ENCODE assay signal across 11 cellular contexts in genomic region chr12:65189028-65189718, GRCh38. TPM values are rescaled to one million over a fixed set of nuclear protein-coding genes. Genes with fewer than 3 reads are reported as not detected.
DNase-seq lines count a peak whose midpoint lies in the region; ATAC-seq and TF ChIP-seq lines count a peak whose summit lies in the region.
"Had no signal": no experiment of that assay in that cellular context is flagged by ENCODE, and none has a peak within 500 bp of the region (broad histone marks: within the 10 kb centered on the region; RNA-seq: fewer than 3 reads in every experiment).

No MANE protein-coding gene starts in this region.

- no peak overlapping the region for H3K4me2 ChIP-seq in osteoblast (ENCODE audit: insufficient read depth, low read length)

- H3K4me3 ChIP-seq in GM06990 (replicated peaks; ENCODE audit: low read depth, low read length) = no peak overlapping the region
- H3K4me3 ChIP-seq in osteoblast (ENCODE audit: insufficient read depth, low read length) = no peak overlapping the region

- no peak for TF ChIP-seq CTCF in GM06990 (IDR thresholded peaks at IDR 0.05; ENCODE audit: insufficient read depth, low read length, poor library complexity, severe bottlenecking)
- TF ChIP-seq CTCF in osteoblast (IDR thresholded peaks at IDR 0.05; ENCODE audit: extremely low read depth, low read depth, low read length) = no peak

- peak; percentile 95 for ATAC-seq in GM19372 (IDR thresholded peaks at IDR 0.05; ENCODE audit: low read depth, unreplicated experiment)
- ATAC-seq in HG02840 (IDR thresholded peaks at IDR 0.05; ENCODE audit: low FRiP score, unreplicated experiment) = peak; percentile 94
- ATAC-seq in HG03571 (IDR thresholded peaks at IDR 0.05; ENCODE audit: unreplicated experiment) = peak; percentile 95

- peaks cover 33% of the 10 kb centered on the region for H3K36me3 Mint-ChIP-seq in activated naive CD4-positive, alpha-beta T cell treated with anti-CD3 and anti-CD28 coated beads for 36 hours (ENCODE audit: low read depth)

- peaks cover 58% of the 10 kb centered on the region for H3K4me1 Mint-ChIP-seq in activated naive CD4-positive, alpha-beta T cell treated with anti-CD3 and anti-CD28 coated beads for 36 hours (ENCODE audit: low read depth)

- peaks cover 26% of the 10 kb centered on the region for H4K20me1 ChIP-seq in osteoblast (ENCODE audit: insufficient read depth, low read length)

- peaks cover 2% of the 10 kb centered on the region for H3K9me3 Mint-ChIP-seq in activated naive CD4-positive, alpha-beta T cell treated with anti-CD3 and anti-CD28 coated beads for 36 hours

- H3K9me3 ChIP-seq in osteoblast (ENCODE audit: low read depth, low read length) = no peaks in the 10 kb centered on the region

- intact Hi-C loops in activated naive CD4-positive, alpha-beta T cell treated with anti-CD3 and anti-CD28 coated beads for 36 hours (cut with micrococcal nuclease) = loop anchor here (2.0 kb wide), 1 partner anchor 16 kb away; no protein-coding TSS in a partner anchor

- H3K4me1 ChIP-seq in osteoblast (ENCODE audit: insufficient read depth, low read length) = no peaks in the 10 kb centered on the region

- CTCF ChIA-PET in activated naive CD4-positive, alpha-beta T cell treated with anti-CD3 and anti-CD28 coated beads for 36 hours (lab: Charles Lee) = no interaction called here

- peaks cover 74% of the 10 kb centered on the region for H3K79me2 ChIP-seq in osteoblast (ENCODE audit: insufficient read depth, low read length)

- H3K27me3 ChIP-seq in GM06990 (replicated peaks; ENCODE audit: control insufficient read depth, insufficient read depth, low read length) = no peaks in the 10 kb centered on the region
- no peaks in the 10 kb centered on the region for H3K27me3 ChIP-seq in osteoblast (ENCODE audit: insufficient read depth, low read length)

- DNase-seq in GM06990 (ENCODE audit: extremely low read depth, insufficient read length) (peak; percentile 33), osteoblast (ENCODE audit: insufficient read length, low spot score, missing footprints) (no peak), NCI-H82 (lab: John Stamatoyannopoulos, UW) (no peak)
- DNase-seq in activated CD8-positive, alpha-beta memory T cell treated with anti-CD3 and anti-CD28 coated beads, Interleukin-2, amount 50 U/mL, for 4 hours = no peak
- DNase-seq in activated naive CD4-positive, alpha-beta T cell treated with anti-CD3 and anti-CD28 coated beads for 36 hours = no peak
- DNase-seq: activated CD4-positive, alpha-beta T cell treated with anti-CD3 and anti-CD28 coated beads for 1 hour; Kasumi-1; NK-92 treated with Interleukin-12 subunit alpha and Interleukin-12 subunit beta, amount 100 ng/mL, for 24 hours had no signal

- H3K27ac ChIP-seq in osteoblast (ENCODE audit: low read depth, low read length) = no peak overlapping the region

- H3K27me3 Mint-ChIP-seq in activated naive CD4-positive, alpha-beta T cell treated with anti-CD3 and anti-CD28 coated beads for 36 hours (ENCODE audit: low read depth) = no peaks in the 10 kb centered on the region

- H3K36me3 ChIP-seq in GM06990 (ENCODE audit: control insufficient read depth, insufficient read depth, low read length) (peaks cover 2% of the 10 kb centered on the region), osteoblast (ENCODE audit: insufficient read depth, low read length) (no peaks in the 10 kb centered on the region)

- no peak overlapping the region for H2AFZ ChIP-seq in osteoblast (ENCODE audit: low read length)

- H3K27ac Mint-ChIP-seq in activated naive CD4-positive, alpha-beta T cell treated with anti-CD3 and anti-CD28 coated beads for 36 hours = no peak overlapping the region

- no peak overlapping the region for H3K4me3 Mint-ChIP-seq in activated naive CD4-positive, alpha-beta T cell treated with anti-CD3 and anti-CD28 coated beads for 36 hours

RNA-seq across cellular contexts. Expression of gene LEMD3, which starts 19.8 kb away (rescaled TPM):
- 21.5 and 27.5 TPM in 2 replicates for total RNA-seq in osteoblast
- 10 to 100 TPM; 16.5 to 17.5 TPM for total RNA-seq in activated naive CD4-positive, alpha-beta T cell treated with anti-CD3 and anti-CD28 coated beads for 36 hours
